Comparison of ENCODE assay signal across 8 cellular contexts in the genomic region with DNA sequence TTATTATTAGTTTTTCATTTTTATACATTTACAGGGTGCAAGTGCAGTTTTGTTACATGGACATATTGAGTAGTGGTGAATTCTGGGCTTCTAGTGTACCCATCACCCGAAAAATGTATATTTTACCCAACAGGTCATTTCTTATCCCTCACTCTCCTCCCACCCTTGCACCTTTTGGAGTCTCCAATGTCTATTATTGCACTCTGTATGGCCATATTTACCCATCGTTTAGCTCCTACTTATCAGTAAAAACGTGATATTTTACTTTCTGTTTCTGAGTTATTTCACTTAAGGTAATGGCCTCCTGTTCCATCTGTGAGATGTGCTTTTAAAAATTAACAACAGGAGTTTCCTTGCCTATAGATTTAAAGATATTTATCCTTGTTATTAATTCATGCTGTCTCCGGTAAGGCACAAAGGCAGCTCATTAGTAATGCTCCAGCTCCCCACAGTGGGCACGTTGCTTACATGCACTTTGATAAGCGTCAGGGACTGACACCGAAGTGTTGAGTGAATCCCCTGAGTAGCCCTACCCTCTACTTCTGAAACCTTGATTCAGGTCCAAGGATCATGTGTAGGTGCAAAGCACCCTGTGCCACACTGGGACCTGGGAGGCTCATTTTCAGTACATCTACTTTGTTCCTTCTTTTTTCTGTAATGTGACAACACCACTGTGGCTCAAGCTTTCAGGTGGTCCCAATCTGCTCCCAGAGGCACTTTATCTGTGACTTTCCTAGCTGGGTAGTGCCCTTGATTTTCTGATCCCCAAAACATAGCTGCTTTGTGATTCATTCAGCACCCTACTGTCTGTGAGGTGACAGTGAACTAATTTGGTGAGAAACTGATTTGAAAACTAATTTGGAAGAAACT. TPM values are rescaled to one million over a fixed set of nuclear protein-coding genes. Genes with fewer than 3 reads are reported as not detected.
DNase-seq lines count a peak whose midpoint lies in the region; ATAC-seq lines count a peak whose summit lies in the region.

No MANE protein-coding gene starts in this region.

- H3K9me3 Mint-ChIP-seq in activated naive CD4-positive, alpha-beta T cell treated with anti-CD3 and anti-CD28 coated beads for 36 hours: no peaks in the 10 kb centered on the region

- H3K4me3 Mint-ChIP-seq in activated naive CD4-positive, alpha-beta T cell treated with anti-CD3 and anti-CD28 coated beads for 36 hours: no peak overlapping the region

- ATAC-seq in GM19455 (IDR thresholded peaks at IDR 0.05; ENCODE audit: unreplicated experiment) (peak; percentile 86), HG03432 (IDR thresholded peaks at IDR 0.05; ENCODE audit: unreplicated experiment) (peak; percentile 91), right cardiac atrium (peak; percentile 86 to 87)

- CTCF ChIA-PET in activated naive CD4-positive, alpha-beta T cell treated with anti-CD3 and anti-CD28 coated beads for 36 hours (lab: Charles Lee): interaction anchor here (0.7 to 3.5 kb wide), 13 partner anchors 8 to 379 kb away, joined by 3 to 39 read pairs (median 5); no protein-coding TSS in a partner anchor

- intact Hi-C loops in activated naive CD4-positive, alpha-beta T cell treated with anti-CD3 and anti-CD28 coated beads for 36 hours (cut with micrococcal nuclease): loop anchor here (1.0 to 2.0 kb wide), 5 partner anchors 74 to 378 kb away; no protein-coding TSS in a partner anchor
- intact Hi-C loops in right cardiac atrium (cut with DNase I): loop anchor here in 1 of 4 donors (10.0 kb wide), 1 partner anchor 377 kb away; no protein-coding TSS in a partner anchor

- no peaks in the 10 kb centered on the region for H3K9me3 ChIP-seq in right cardiac atrium (ENCODE audit: control insufficient read depth, low read length)

- no peak overlapping the region for H3K27ac Mint-ChIP-seq in activated naive CD4-positive, alpha-beta T cell treated with anti-CD3 and anti-CD28 coated beads for 36 hours

- H3K27me3 ChIP-seq in right cardiac atrium (ENCODE audit: control insufficient read depth, insufficient read depth): no peaks in the 10 kb centered on the region

- WGBS in right cardiac atrium: 10% methylated on average over 7 of the region's 7 CpGs

- no peak overlapping the region for H3K4me3 ChIP-seq in right cardiac atrium (ENCODE audit: low read length)

- H3K27ac ChIP-seq in right cardiac atrium (ENCODE audit: low read length): no peak overlapping the region

- H3K27me3 Mint-ChIP-seq in activated naive CD4-positive, alpha-beta T cell treated with anti-CD3 and anti-CD28 coated beads for 36 hours (ENCODE audit: low read depth): peaks cover 3% of the 10 kb centered on the region

- DNase-seq in Daoy (ENCODE audit: low read depth): peak; percentile 65
- peak; percentile 1 for DNase-seq in NCI-H524 treated with DMSO at 0.1 percent for 48 hours (lab: John Stamatoyannopoulos, UW)
- peak; percentile 67 for DNase-seq in activated naive CD4-positive, alpha-beta T cell treated with anti-CD3 and anti-CD28 coated beads for 36 hours
- peak; percentile 35 to 58 (median 44) for DNase-seq in right cardiac atrium
- peak; percentile 44 for DNase-seq in stimulated activated CD4-positive, alpha-beta T cell treated with anti-CD3 and anti-CD28 coated beads, Interleukin-15, amount 100 ng/mL, for 24 hours
- DNase-seq in HK-2 (ENCODE audit: unreplicated experiment): no peak

- no peaks in the 10 kb centered on the region for H3K36me3 Mint-ChIP-seq in activated naive CD4-positive, alpha-beta T cell treated with anti-CD3 and anti-CD28 coated beads for 36 hours (ENCODE audit: low read depth)

- no peaks in the 10 kb centered on the region for H3K4me1 ChIP-seq in right cardiac atrium (ENCODE audit: control insufficient read depth, insufficient read depth, low read length)

- H3K4me1 Mint-ChIP-seq in activated naive CD4-positive, alpha-beta T cell treated with anti-CD3 and anti-CD28 coated beads for 36 hours (ENCODE audit: low read depth): no peaks in the 10 kb centered on the region

RNA-seq across cellular contexts. Expression of a gene that starts 27.3 kb away (rescaled TPM):
- 0.63 and 2.1 TPM in 2 replicates for total RNA-seq in Daoy (2014; rRNA removed; shearing (Covaris generic))
- total RNA-seq in activated naive CD4-positive, alpha-beta T cell treated with anti-CD3 and anti-CD28 coated beads for 36 hours: not detected
- total RNA-seq in right cardiac atrium: under 1 TPM in 2 of 4 donors, not detected in 2; 0.41 to 0.42 TPM
- polyA plus RNA-seq in right cardiac atrium: not detected

RNA-seq across cellular contexts. Expression of a gene that starts 52.8 kb away (rescaled TPM):
- not detected in 2 replicates for total RNA-seq in Daoy (2014; rRNA removed; shearing (Covaris generic))
- total RNA-seq in activated naive CD4-positive, alpha-beta T cell treated with anti-CD3 and anti-CD28 coated beads for 36 hours: not detected
- not detected for total RNA-seq in right cardiac atrium
- not detected for polyA plus RNA-seq in right cardiac atrium
